In the genomic region with DNA sequence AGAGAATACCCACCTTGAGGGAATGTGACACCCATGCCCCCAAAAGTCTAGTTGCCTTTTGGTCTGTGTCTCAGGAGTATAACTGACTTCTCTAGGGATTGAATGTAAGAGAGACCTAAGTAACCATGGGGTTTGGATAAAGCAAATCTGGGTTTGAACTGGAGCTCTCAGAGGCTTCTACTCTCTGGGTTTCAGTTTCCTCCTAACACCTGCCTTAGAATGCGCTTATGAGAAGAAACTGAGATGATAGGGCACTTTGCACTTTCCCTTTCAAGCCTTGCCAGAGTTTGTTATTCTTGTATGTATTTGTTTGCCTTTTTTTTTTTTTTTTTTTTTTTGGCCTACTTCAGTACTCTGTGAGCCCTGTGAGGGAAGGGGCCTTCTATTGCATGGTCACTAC, we compare ENCODE assay signal across 14 cellular contexts. TPM values are rescaled to one million over a fixed set of nuclear protein-coding genes. Genes with fewer than 3 reads are reported as not detected.
DNase-seq lines count a peak whose midpoint lies in the region; ATAC-seq and TF ChIP-seq lines count a peak whose summit lies in the region.
"Had no signal": no experiment of that assay in that cellular context is flagged by ENCODE, and none has a peak within 500 bp of the region (broad histone marks: within the 10 kb centered on the region; RNA-seq: fewer than 3 reads in every experiment).

No MANE protein-coding gene starts in this region.

- no peak overlapping the region for H3K4me3 ChIP-seq in gastroesophageal sphincter
- H3K4me3 ChIP-seq: hepatocyte, Peyer's patch, thoracic aorta had no signal

- no peaks in the 10 kb centered on the region for H3K27me3 ChIP-seq in gastroesophageal sphincter
- H3K27me3 ChIP-seq: hepatocyte, Peyer's patch had no signal

- H3K36me3 ChIP-seq in gastroesophageal sphincter = peaks cover 0 to 95% of the 10 kb centered on the region in 2 donors

- H3K36me3 Mint-ChIP-seq in effector memory CD8-positive, alpha-beta T cell (ENCODE audit: insufficient read depth) = peaks cover 12% of the 10 kb centered on the region

- no peaks in the 10 kb centered on the region for H3K9me3 Mint-ChIP-seq in effector memory CD8-positive, alpha-beta T cell

- no peak for TF ChIP-seq POLR2A in gastroesophageal sphincter (IDR thresholded peaks at IDR 0.05)

- no peak overlapping the region for H3K4me3 Mint-ChIP-seq in effector memory CD8-positive, alpha-beta T cell

- no peak overlapping the region for H3K27ac Mint-ChIP-seq in effector memory CD8-positive, alpha-beta T cell

- no peak for TF ChIP-seq CTCF in gastroesophageal sphincter (IDR thresholded peaks at IDR 0.05)

- no peaks in the 10 kb centered on the region for H3K9me3 ChIP-seq in gastroesophageal sphincter
- H3K9me3 ChIP-seq: Peyer's patch, thoracic aorta had no signal

- DNase-seq in NCI-H2081 treated with DMSO at 0.1 percent for 48 hours (lab: John Stamatoyannopoulos, UW) = no peak
- DNase-seq in activated CD8-positive, alpha-beta memory T cell treated with anti-CD3 and anti-CD28 coated beads for 24 hours = no peak
- DNase-seq in effector memory CD8-positive, alpha-beta T cell = no peak
- DNase-seq: Calu3, mammary epithelial cell, Peyer's patch had no signal

- no peaks in the 10 kb centered on the region for H3K4me1 ChIP-seq in gastroesophageal sphincter
- H3K4me1 ChIP-seq: parathyroid adenoma, Peyer's patch had no signal

- WGBS in gastroesophageal sphincter (ENCODE audit: low coverage in 1 of 2), 2 donors = 100% methylated on average over 1 of the region's 1 CpG

- peak; percentile 99 for ATAC-seq in GM18867 (IDR thresholded peaks at IDR 0.05; ENCODE audit: unreplicated experiment)
- peak; percentile 97 for ATAC-seq in GM21381 (IDR thresholded peaks at IDR 0.05; ENCODE audit: unreplicated experiment)
- peak; percentile 98 for ATAC-seq in HG02973 (IDR thresholded peaks at IDR 0.05; ENCODE audit: unreplicated experiment)
- ATAC-seq in HG03575 (IDR thresholded peaks at IDR 0.05; ENCODE audit: extremely low read depth, insufficient number of reproducible peaks, low FRiP score, unreplicated experiment) = peak; percentile 59
- ATAC-seq in gastroesophageal sphincter = no peak
- ATAC-seq in effector memory CD8-positive, alpha-beta T cell (replicated peaks) = no peak

- H3K27ac ChIP-seq in gastroesophageal sphincter = no peak overlapping the region
- H3K27ac ChIP-seq: hepatocyte, parathyroid adenoma, Peyer's patch, thoracic aorta had no signal

- TF ChIP-seq EP300 in gastroesophageal sphincter (IDR thresholded peaks at IDR 0.05) = no peak

- peaks cover 0 to 7% of the 10 kb centered on the region in 2 donors for H3K4me1 Mint-ChIP-seq in effector memory CD8-positive, alpha-beta T cell (ENCODE audit: low read depth in 2 of 2)

- H3K27me3 Mint-ChIP-seq in effector memory CD8-positive, alpha-beta T cell = no peaks in the 10 kb centered on the region

RNA-seq across cellular contexts. Expression of a gene that starts 19.4 kb away (rescaled TPM):
- total RNA-seq in gastroesophageal sphincter = 10 to 100 TPM in 1 of 4 donors, 1 to 10 TPM in 3; 5.4 to 11.2 (median 7.8) TPM

Comparison
In these comparisons a context has a peak if more than half of its experiments do, and no peak if none do; other contexts are left out.
1. ATAC-seq: peak in GM18867 (single experiment), GM21381 (single experiment), HG02973 (single experiment) and HG03575 (single experiment); none in gastroesophageal sphincter (single experiment) and effector memory CD8-positive, alpha-beta T cell (single experiment).